Comparison of ENCODE assay signal across 8 cellular contexts in genomic region chr13:24922390-24923304, GRCh38.
DNase-seq lines count a peak whose midpoint lies in the region; ATAC-seq and TF ChIP-seq lines count a peak whose summit lies in the region.

No MANE protein-coding gene starts in this region.

- DNase-seq in NCI-H128 (lab: John Stamatoyannopoulos, UW; ENCODE audit: unreplicated experiment) = peak; percentile 90
- peak; percentile 84 to 92 for DNase-seq in SW 1271 (lab: John Stamatoyannopoulos, UW)
- peak; percentile 99 for DNase-seq in adipocyte (ENCODE audit: low read depth)
- peak; percentile 99 for DNase-seq in cardiac muscle cell (ENCODE audit: low read depth in 1 of 2, low spot score in 1 of 2)
- DNase-seq in tibial nerve (ENCODE audit: low spot score in 2 of 2) = peak; percentile 94

- peak overlapping the region; percentile 90 for H3K27ac ChIP-seq in cardiac muscle cell
- peak overlapping the region; percentile 81 for H3K27ac ChIP-seq in parathyroid adenoma
- H3K27ac ChIP-seq in tibial nerve = peak overlapping the region; percentile 80 to 96 (median 89)

- TF ChIP-seq POLR2A in tibial nerve (IDR thresholded peaks at IDR 0.05) = peak in 1 of 2 donors; percentile 68

- H3K4me3 ChIP-seq in GM12875 (ENCODE audit: low read depth, low read length) = peak overlapping the region; percentile 83
- peak overlapping the region; percentile 90 for H3K4me3 ChIP-seq in adipocyte (ENCODE audit: low read length)
- peak overlapping the region; percentile 78 for H3K4me3 ChIP-seq in cardiac muscle cell
- peak overlapping the region; percentile 84 for H3K4me3 ChIP-seq in parathyroid adenoma (ENCODE audit: low read depth, low read length)
- peak overlapping the region; percentile 67 to 90 (median 86) for H3K4me3 ChIP-seq in tibial nerve

- H3K4me2 ChIP-seq in parathyroid adenoma (ENCODE audit: low read length) = peak overlapping the region; percentile 88

- peak overlapping the region; percentile 78 for H2AFZ ChIP-seq in parathyroid adenoma

- H3K4me1 ChIP-seq in adipocyte (ENCODE audit: control insufficient read depth, insufficient read depth, low read length) = peaks cover 12% of the 10 kb centered on the region
- peaks cover 9% of the 10 kb centered on the region for H3K4me1 ChIP-seq in cardiac muscle cell (ENCODE audit: low read depth)
- peaks cover 4% of the 10 kb centered on the region for H3K4me1 ChIP-seq in parathyroid adenoma
- peaks cover 0 to 11% (median 6%) of the 10 kb centered on the region in 4 donors for H3K4me1 ChIP-seq in tibial nerve

- H3K9me3 ChIP-seq in adipocyte (ENCODE audit: control insufficient read depth, low read length) = no peaks in the 10 kb centered on the region
- no peaks in the 10 kb centered on the region for H3K9me3 ChIP-seq in cardiac muscle cell (ENCODE audit: low read depth)
- H3K9me3 ChIP-seq in parathyroid adenoma (ENCODE audit: control insufficient read depth, low read length) = no peaks in the 10 kb centered on the region
- no peaks in the 10 kb centered on the region for H3K9me3 ChIP-seq in tibial nerve

- H3K36me3 ChIP-seq in adipocyte (ENCODE audit: control insufficient read depth, insufficient read depth, low read length, severe bottlenecking) (no peaks in the 10 kb centered on the region), cardiac muscle cell (no peaks in the 10 kb centered on the region), parathyroid adenoma (ENCODE audit: control insufficient read depth, insufficient read depth, low read length) (no peaks in the 10 kb centered on the region), tibial nerve (no peaks in the 10 kb centered on the region)

- 0 to 1% methylated on average over 59 to 66 of the region's 86 CpGs for WGBS in tibial nerve, 2 donors

- TF ChIP-seq CTCF in GM12875 (IDR thresholded peaks at IDR 0.05; ENCODE audit: borderline replicate concordance, insufficient read depth, low read depth, low read length) (no peak), cardiac muscle cell (IDR thresholded peaks at IDR 0.05; ENCODE audit: low read depth, low read length) (no peak), parathyroid adenoma (IDR thresholded peaks at IDR 0.05) (no peak), tibial nerve (IDR thresholded peaks at IDR 0.05) (peak in 2 of 5 experiments; percentile 20 to 59)

- peak; percentile 93 for ATAC-seq in HG02759 (IDR thresholded peaks at IDR 0.05; ENCODE audit: unreplicated experiment)

- peak overlapping the region; percentile 89 for H3K9ac ChIP-seq in adipocyte (ENCODE audit: low read length)
- H3K9ac ChIP-seq in parathyroid adenoma = no peak overlapping the region

- peak; percentile 81 to 91 for TF ChIP-seq EP300 in tibial nerve (IDR thresholded peaks at IDR 0.05)

- peaks cover 2% of the 10 kb centered on the region for H3K27me3 ChIP-seq in adipocyte (replicated peaks; ENCODE audit: control insufficient read depth, insufficient read depth, low read length)
- no peaks in the 10 kb centered on the region for H3K27me3 ChIP-seq in cardiac muscle cell
- no peaks in the 10 kb centered on the region for H3K27me3 ChIP-seq in parathyroid adenoma (ENCODE audit: control insufficient read depth, insufficient read depth, low read length)
- H3K27me3 ChIP-seq in tibial nerve = peaks cover 0 to 10% of the 10 kb centered on the region in 2 donors

- peaks cover 2% of the 10 kb centered on the region for H3K79me2 ChIP-seq in parathyroid adenoma

Comparison
In these comparisons a context has a peak if more than half of its experiments do, and no peak if none do; other contexts are left out.
1. Peak in every context shown above with its lines: DNase-seq, ATAC-seq, H3K4me3 ChIP-seq and H3K27ac ChIP-seq.